17 cellular contexts compared by ENCODE assay signal in the genomic region with DNA sequence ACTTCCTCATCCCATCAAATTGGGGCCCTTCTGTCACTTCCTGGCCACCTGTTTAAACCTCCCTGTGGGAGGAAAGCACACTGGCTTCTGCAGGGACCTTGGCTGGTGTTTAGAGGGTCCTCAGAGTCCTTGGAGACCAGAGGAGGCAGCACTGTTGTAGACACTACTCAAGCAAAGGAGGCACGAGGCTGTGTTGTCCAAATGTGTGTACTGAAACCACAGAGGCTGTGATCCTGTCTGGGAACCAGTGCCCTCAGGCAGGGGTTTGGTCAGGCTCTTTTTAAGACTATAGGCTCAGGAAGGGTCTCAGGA. TPM values are rescaled to one million over a fixed set of nuclear protein-coding genes. Genes with fewer than 3 reads are reported as not detected.
"Had no signal": no experiment of that assay in that cellular context is flagged by ENCODE, and none has a peak within 500 bp of the region (broad histone marks: within the 10 kb centered on the region; RNA-seq: fewer than 3 reads in every experiment).

No MANE protein-coding gene starts in this region.

- H3K36me3 ChIP-seq: ascending aorta, breast epithelium, lower lobe of right lung, neural progenitor cell, ovary, sigmoid colon had no signal

- H3K4me3 ChIP-seq: ascending aorta, breast epithelium, lower lobe of right lung, neural progenitor cell, ovary, sigmoid colon had no signal

- H3K27ac Mint-ChIP-seq: dendritic cell treated with granulocyte-macrophage colony-stimulating factor and Interleukin-4, amounts not matched to agents 40 ng/mL and 50 ng/mL, for 4 days; neural progenitor cell had no signal

- H3K27ac ChIP-seq: ascending aorta, breast epithelium, epithelial cell of prostate, lower lobe of right lung, neural progenitor cell, ovary, sigmoid colon had no signal

- H3K4me1 ChIP-seq: ascending aorta, breast epithelium, lower lobe of right lung, neural progenitor cell, sigmoid colon had no signal

- H3K9me3 Mint-ChIP-seq: dendritic cell treated with granulocyte-macrophage colony-stimulating factor and Interleukin-4, amounts not matched to agents 40 ng/mL and 50 ng/mL, for 4 days; effector memory CD8-positive, alpha-beta T cell; neural progenitor cell had no signal

- H3K4me2 ChIP-seq: neural progenitor cell had no signal

- DNase-seq: activated CD4-positive, alpha-beta T cell treated with anti-CD3 and anti-CD28 coated beads, Interleukin-2, amount 50 U/mL, for 1 hour; activated naive CD4-positive, alpha-beta T cell; activated T-cell treated with anti-CD3 and anti-CD28 coated beads for 4 hours; cerebellar nuclear complex; effector memory CD8-positive, alpha-beta T cell; foreskin melanocyte; left colon; ovary; sigmoid colon; stimulated activated CD4-positive, alpha-beta T cell treated with anti-CD3 and anti-CD28 coated beads, Interleukin-1b, Interleukin-23, amount 100 ng/mL, for 48 hours had no signal

- H3K9ac ChIP-seq: neural progenitor cell had no signal

- H3K4me3 Mint-ChIP-seq: dendritic cell treated with granulocyte-macrophage colony-stimulating factor and Interleukin-4, amounts not matched to agents 40 ng/mL and 50 ng/mL, for 4 days; effector memory CD8-positive, alpha-beta T cell; neural progenitor cell had no signal

- H3K9me3 ChIP-seq: ascending aorta, breast epithelium, lower lobe of right lung, ovary, sigmoid colon had no signal

- ATAC-seq: effector memory CD8-positive, alpha-beta T cell; left colon; lower lobe of right lung had no signal

- H3K36me3 Mint-ChIP-seq: neural progenitor cell had no signal

- H2AFZ ChIP-seq: neural progenitor cell had no signal

- H3K27me3 ChIP-seq: ascending aorta, ovary had no signal

RNA-seq across cellular contexts. Expression of a gene that starts 40.6 kb away (rescaled TPM):
- total RNA-seq: ascending aorta, fibroblast of lung had no signal
